In the genomic region with DNA sequence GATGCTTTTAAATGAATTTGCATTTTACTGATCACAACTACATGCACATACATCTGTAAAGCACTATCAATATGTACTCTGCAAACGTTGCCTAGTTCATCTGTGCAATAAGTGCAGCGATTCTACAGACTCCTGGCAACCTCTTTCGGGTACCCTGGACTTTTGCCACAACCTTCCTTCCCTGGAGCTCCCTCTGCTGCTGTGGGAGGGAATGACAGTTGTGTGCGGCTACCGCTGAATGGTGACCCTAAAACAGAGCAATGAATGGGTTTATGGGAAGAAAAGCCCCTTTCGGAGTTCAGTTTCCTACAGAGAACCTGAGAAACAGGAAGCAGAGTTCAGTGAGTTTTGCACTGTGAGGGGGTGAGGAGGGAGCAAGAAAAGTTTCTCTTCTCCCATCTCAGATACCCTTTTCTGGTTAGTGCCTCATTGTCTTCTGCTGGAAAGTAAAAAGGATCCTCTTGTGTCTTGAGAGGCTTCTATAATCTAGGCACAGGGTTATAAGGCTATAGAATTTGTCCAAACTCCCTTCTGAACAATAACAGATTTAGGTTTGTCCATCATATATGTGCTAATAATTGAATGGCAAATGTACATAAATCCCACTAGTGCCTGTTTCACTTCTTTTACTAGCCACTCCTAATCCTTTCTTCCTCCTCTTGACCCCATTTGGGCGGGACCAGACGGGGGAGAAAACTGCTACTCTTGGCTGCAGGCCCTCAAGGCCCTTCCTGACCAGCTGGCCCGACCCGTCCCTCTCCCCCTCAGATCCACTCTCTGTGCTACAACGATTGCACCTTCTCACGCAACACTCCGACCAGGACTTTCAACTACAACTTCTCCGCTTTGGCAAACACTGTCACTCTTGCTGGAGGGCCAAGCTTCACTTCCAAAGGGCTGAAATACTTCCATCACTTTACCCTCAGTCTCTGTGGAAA, we compare ENCODE assay signal across 1 cellular context.
TF ChIP-seq lines count a peak whose summit lies in the region.

No MANE protein-coding gene starts in this region.

TF ChIP-seq in HEK293T, 16 proteins besides CTCF, POLR2A, EP300 and RAD21 (continued from another document):
- TF ChIP-seq FOXA1 (IDR thresholded peaks at IDR 0.05) (no peak), ELF4 (IDR thresholded peaks at IDR 0.05) (no peak), TARDBP (IDR thresholded peaks at IDR 0.05) (no peak), LEF1 (IDR thresholded peaks at IDR 0.05; ENCODE audit: borderline replicate concordance) (no peak)
